1 cellular context compared by ENCODE assay signal in genomic region chr22:36562261-36562835, GRCh38.
TF ChIP-seq lines count a peak whose summit lies in the region.

No MANE protein-coding gene starts in this region.

TF ChIP-seq in SK-N-SH, 30 proteins besides CTCF, POLR2A, EP300 and RAD21 (continued from another document):
- no peak for TF ChIP-seq IRF3 (IDR thresholded peaks at IDR 0.05; ENCODE audit: low read depth, low read length)
- TF ChIP-seq NFIC (IDR thresholded peaks at IDR 0.05; ENCODE audit: borderline replicate concordance) = no peak
- no peak for TF ChIP-seq CHD2 (IDR thresholded peaks at IDR 0.05; ENCODE audit: low read length, partially characterized antibody)
- TF ChIP-seq MEF2A (IDR thresholded peaks at IDR 0.05; ENCODE audit: borderline replicate concordance, low read depth) = no peak
- TF ChIP-seq RFX5 (IDR thresholded peaks at IDR 0.05; ENCODE audit: low read length) = no peak
- no peak for TF ChIP-seq FOSL2 (IDR thresholded peaks at IDR 0.05; ENCODE audit: borderline replicate concordance, low read depth)
